In genomic region chr7:94908204-94909022, GRCh38 we compare ENCODE assay signal across 8 cellular contexts. TPM values are rescaled to one million over a fixed set of nuclear protein-coding genes. Genes with fewer than 3 reads are reported as not detected.
DNase-seq lines count a peak whose midpoint lies in the region; ATAC-seq and TF ChIP-seq lines count a peak whose summit lies in the region.

No MANE protein-coding gene starts in this region.

- H4K20me1 ChIP-seq in osteoblast (ENCODE audit: insufficient read depth, low read length): no peaks in the 10 kb centered on the region

- peak; percentile 42 to 64 for ATAC-seq in left cardiac atrium
- ATAC-seq in GM21717 (IDR thresholded peaks at IDR 0.05; ENCODE audit: unreplicated experiment): no peak
- ATAC-seq in GM19023 (IDR thresholded peaks at IDR 0.05; ENCODE audit: unreplicated experiment): no peak

- H3K4me3 ChIP-seq in WERI-Rb-1 (ENCODE audit: low read depth, low read length): peak overlapping the region; percentile 84
- peak overlapping the region; percentile 62 for H3K4me3 ChIP-seq in osteoblast (ENCODE audit: insufficient read depth, low read length)

- H3K27me3 ChIP-seq in WERI-Rb-1 (ENCODE audit: insufficient read depth, low read depth, severe bottlenecking) (no peaks in the 10 kb centered on the region), osteoblast (ENCODE audit: insufficient read depth, low read length) (peaks cover 56% of the 10 kb centered on the region)

- peak overlapping the region; percentile 60 for H2AFZ ChIP-seq in osteoblast (ENCODE audit: low read length)

- H3K36me3 ChIP-seq in WERI-Rb-1: peaks cover 8% of the 10 kb centered on the region
- H3K36me3 ChIP-seq in osteoblast (ENCODE audit: insufficient read depth, low read length): no peaks in the 10 kb centered on the region

- peak overlapping the region; percentile 76 for H3K4me2 ChIP-seq in osteoblast (ENCODE audit: insufficient read depth, low read length)

- TF ChIP-seq CTCF in WERI-Rb-1 (IDR thresholded peaks at IDR 0.05; ENCODE audit: low read depth, low read length) (no peak), osteoblast (IDR thresholded peaks at IDR 0.05; ENCODE audit: extremely low read depth, low read depth, low read length) (no peak)

- peak; percentile 48 for DNase-seq in COLO668 (lab: John Stamatoyannopoulos, UW; ENCODE audit: unreplicated experiment)
- DNase-seq in WERI-Rb-1: peak; percentile 53
- DNase-seq in left cardiac atrium: no peak
- DNase-seq in osteoblast (ENCODE audit: insufficient read length, low spot score, missing footprints): peak; percentile 82
- DNase-seq in NCI-H446 (lab: John Stamatoyannopoulos, UW): no peak

- H3K9me3 ChIP-seq in WERI-Rb-1 (ENCODE audit: severe bottlenecking): no peaks in the 10 kb centered on the region
- no peaks in the 10 kb centered on the region for H3K9me3 ChIP-seq in osteoblast (ENCODE audit: low read depth, low read length)

- intact Hi-C loops in left cardiac atrium (cut with DNase I): no loop called here

- H3K27ac ChIP-seq in WERI-Rb-1 (peak overlapping the region; percentile 78), osteoblast (ENCODE audit: low read depth, low read length) (no peak overlapping the region)

- TF ChIP-seq RAD21 in Ishikawa (IDR thresholded peaks at IDR 0.05; ENCODE audit: low read depth): no peak

- no peaks in the 10 kb centered on the region for H3K79me2 ChIP-seq in osteoblast (ENCODE audit: insufficient read depth, low read length)

- peaks cover 6% of the 10 kb centered on the region for H3K4me1 ChIP-seq in osteoblast (ENCODE audit: insufficient read depth, low read length)

- TF ChIP-seq EP300 in Ishikawa (IDR thresholded peaks at IDR 0.05; ENCODE audit: borderline replicate concordance): no peak

TF ChIP-seq in Ishikawa, 13 proteins besides CTCF, POLR2A, EP300 and RAD21:
- TF ChIP-seq REST (IDR thresholded peaks at IDR 0.05; ENCODE audit: low read depth) (no peak), CREB1 (IDR thresholded peaks at IDR 0.05; ENCODE audit: low read depth) (no peak), CEBPB (IDR thresholded peaks at IDR 0.05) (no peak), YY1 (IDR thresholded peaks at IDR 0.05; ENCODE audit: low read depth) (no peak), FOXM1 (IDR thresholded peaks at IDR 0.05; ENCODE audit: borderline replicate concordance, low read depth) (no peak), TEAD4 (IDR thresholded peaks at IDR 0.05) (no peak), TAF1 (IDR thresholded peaks at IDR 0.05; ENCODE audit: low read depth) (peak; percentile 39), USF1 (IDR thresholded peaks at IDR 0.05) (no peak), ZBTB7A (IDR thresholded peaks at IDR 0.05; ENCODE audit: low read depth) (0 out of 2 replicates have a peak, but pooled peaks have one; percentile 2), MAX (IDR thresholded peaks at IDR 0.05) (0 out of 2 replicates have a peak, but pooled peaks have one; percentile 9), TCF12 (IDR thresholded peaks at IDR 0.05; ENCODE audit: low read depth) (no peak), EGR1 (IDR thresholded peaks at IDR 0.05) (no peak), NFIC (IDR thresholded peaks at IDR 0.05) (0 out of 2 replicates have a peak, but pooled peaks have one; percentile 30)

RNA-seq across cellular contexts. Expression of gene PPP1R9A, which starts 1.0 kb away (rescaled TPM):
- total RNA-seq in left cardiac atrium (10 to 100 TPM; 22.5 to 27.7 TPM), osteoblast (under 0.01 TPM in 2 replicates)

Comparison
In these comparisons a context has a peak if more than half of its experiments do, and no peak if none do; other contexts are left out.
1. DNase-seq: peak in COLO668 (single experiment), WERI-Rb-1 (single experiment) and osteoblast (single experiment); none in left cardiac atrium (single experiment) and NCI-H446 (0 of 2).
2. ATAC-seq: peak in left cardiac atrium (2 of 2); none in GM21717 (single experiment) and GM19023 (single experiment).
3. RNA of gene PPP1R9A, which starts 1.0 kb away (total RNA-seq): 22.5 to 27.7 TPM in left cardiac atrium; under 0.01 TPM in osteoblast; every median in the first group is over 10 times any median in the second.